ENCODE assay signal across 21 cellular contexts in genomic region chr12:118023461-118023860, GRCh38.
"Had no signal": no experiment of that assay in that cellular context is flagged by ENCODE, and none has a peak within 500 bp of the region (broad histone marks: within the 10 kb centered on the region; RNA-seq: fewer than 3 reads in every experiment).

No MANE protein-coding gene starts in this region.

- ATAC-seq: activated CD4-positive, CD25-positive, alpha-beta regulatory T cell treated with anti-CD3 and anti-CD28 coated beads, Interleukin-2, amount 50 U/mL, for 24 hours; activated CD8-positive, alpha-beta T cell treated with anti-CD3 and anti-CD28 coated beads for 36 hours; activated naive CD4-positive, alpha-beta T cell treated with anti-CD3 and anti-CD28 coated beads, Interleukin-2, amount 50 U/mL, for 72 hours; activated naive CD8-positive, alpha-beta T cell treated with anti-CD3 and anti-CD28 coated beads, Interleukin-2, amount 50 U/mL, for 24 hours had no signal

- DNase-seq: activated CD4-positive, alpha-beta T cell treated with anti-CD3 and anti-CD28 coated beads for 4 hours; activated CD8-positive, alpha-beta memory T cell treated with anti-CD3 and anti-CD28 coated beads, Interleukin-2, amount 50 U/mL, for 48 hours; activated CD8-positive, alpha-beta T cell treated with anti-CD3 and anti-CD28 coated beads for 36 hours; activated effector memory CD4-positive, alpha-beta T cell treated with Interleukin-2 at 50 U/mL for 16 hours; activated naive CD4-positive, alpha-beta T cell treated with Interleukin-2 at 50 U/mL for 16 hours; activated naive CD8-positive, alpha-beta T cell treated with anti-CD3 and anti-CD28 coated beads, Interleukin-2, amount 50 U/mL, for 24 hours; activated T-cell treated with anti-CD3 and anti-CD28 coated beads, Interleukin-2, amount 50 U/mL, for 1 hour; amniotic stem cell; brain microvascular endothelial cell; Kasumi-1; KBM-7; NCI-H1105 treated with DMSO at 0.1 percent for 48 hours; NCI-H1436 treated with DMSO at 0.1 percent for 48 hours; NCI-H1930; NCI-H345; NCI-H510A; NCI-H69; SHP77 treated with DMSO at 0.1 percent for 48 hours had no signal

- H3K4me3 ChIP-seq: cardiac muscle cell had no signal

- H3K27me3 ChIP-seq: brain microvascular endothelial cell, cardiac muscle cell had no signal

- H3K27ac ChIP-seq: brain microvascular endothelial cell, cardiac muscle cell had no signal
